In genomic region chr3:24986635-24987034, GRCh38 we compare ENCODE assay signal across 24 cellular contexts.
"Had no signal": no experiment of that assay in that cellular context is flagged by ENCODE, and none has a peak within 500 bp of the region (broad histone marks: within the 10 kb centered on the region; RNA-seq: fewer than 3 reads in every experiment).

No MANE protein-coding gene starts in this region.

- FAIRE-seq: bronchial epithelial cell had no signal

- H3K27ac Mint-ChIP-seq: activated CD8-positive, alpha-beta T cell treated with anti-CD3 and anti-CD28 coated beads for 36 hours; activated naive CD4-positive, alpha-beta T cell treated with anti-CD3 and anti-CD28 coated beads, Interleukin-2, amount 50 U/mL, for 24 hours; activated T-helper 1 cell treated with anti-CD3 and anti-CD28 coated beads, Interleukin-12 subunit alpha, Interleukin-12 subunit beta, Interleukin-2, Interleukin-4 antibody, amounts not matched to agents 30 ng/mL and 10 ng/mL and 1 ng/mL, durations not matched to agents 14 hours and 24 hours and 36 hours; T-cell had no signal

- H3K36me3 ChIP-seq: WERI-Rb-1 had no signal

- H3K4me3 Mint-ChIP-seq: activated CD8-positive, alpha-beta T cell treated with anti-CD3 and anti-CD28 coated beads for 36 hours; activated naive CD4-positive, alpha-beta T cell treated with anti-CD3 and anti-CD28 coated beads, Interleukin-2, amount 50 U/mL, for 24 hours; activated T-helper 1 cell treated with anti-CD3 and anti-CD28 coated beads, Interleukin-12 subunit alpha, Interleukin-12 subunit beta, Interleukin-2, Interleukin-4 antibody, amounts not matched to agents 30 ng/mL and 10 ng/mL and 1 ng/mL, durations not matched to agents 14 hours and 24 hours and 36 hours; T-cell had no signal

- H3K4me1 Mint-ChIP-seq: activated naive CD4-positive, alpha-beta T cell treated with anti-CD3 and anti-CD28 coated beads, Interleukin-2, amount 50 U/mL, for 24 hours; T-cell had no signal

- H3K9me3 Mint-ChIP-seq: activated CD8-positive, alpha-beta T cell treated with anti-CD3 and anti-CD28 coated beads for 36 hours; activated naive CD4-positive, alpha-beta T cell treated with anti-CD3 and anti-CD28 coated beads, Interleukin-2, amount 50 U/mL, for 24 hours; activated T-helper 1 cell treated with anti-CD3 and anti-CD28 coated beads, Interleukin-12 subunit alpha, Interleukin-12 subunit beta, Interleukin-2, Interleukin-4 antibody, amounts not matched to agents 30 ng/mL and 10 ng/mL and 1 ng/mL, durations not matched to agents 14 hours and 24 hours and 36 hours had no signal

- H3K27ac ChIP-seq: WERI-Rb-1 had no signal

- H3K36me3 Mint-ChIP-seq: activated naive CD4-positive, alpha-beta T cell treated with anti-CD3 and anti-CD28 coated beads, Interleukin-2, amount 50 U/mL, for 24 hours; T-cell had no signal

- H3K27me3 Mint-ChIP-seq: activated CD8-positive, alpha-beta T cell treated with anti-CD3 and anti-CD28 coated beads for 36 hours; activated naive CD4-positive, alpha-beta T cell treated with anti-CD3 and anti-CD28 coated beads, Interleukin-2, amount 50 U/mL, for 24 hours; T-cell had no signal

- ATAC-seq: activated CD4-positive, CD25-positive, alpha-beta regulatory T cell treated with anti-CD3 and anti-CD28 coated beads, Interleukin-2, amount 50 U/mL, for 24 hours; activated CD8-positive, alpha-beta T cell treated with anti-CD3 and anti-CD28 coated beads for 36 hours; T-cell had no signal

- DNase-seq: activated CD4-positive, alpha-beta T cell treated with anti-CD3 and anti-CD28 coated beads for 4 hours; activated CD8-positive, alpha-beta memory T cell treated with anti-CD3 and anti-CD28 coated beads, Interleukin-2, amount 50 U/mL, for 48 hours; activated CD8-positive, alpha-beta T cell treated with anti-CD3 and anti-CD28 coated beads for 36 hours; activated effector memory CD4-positive, alpha-beta T cell treated with Interleukin-2 at 50 U/mL for 16 hours; activated naive CD4-positive, alpha-beta T cell; activated T-cell treated with anti-CD3 and anti-CD28 coated beads, Interleukin-2, amount 50 U/mL, for 1 hour; aorta; central memory CD4-positive, alpha-beta T cell; Kasumi-1; KBM-7; NCI-H1105 treated with DMSO at 0.1 percent for 48 hours; NCI-H1436 treated with DMSO at 0.1 percent for 48 hours; NCI-H187; NCI-H2081; NCI-H446 treated with DMSO at 0.1 percent for 48 hours; NCI-H524 treated with DMSO at 0.1 percent for 48 hours; NCI-H774; SIG-M5; T-cell; WERI-Rb-1 had no signal
